Comparison of ENCODE assay signal across 1 cellular context in genomic region chr7:100629117-100629711, GRCh38.
TF ChIP-seq lines count a peak whose summit lies in the region.

No MANE protein-coding gene starts in this region.

TF ChIP-seq in A549, 52 proteins besides CTCF, POLR2A, EP300 and RAD21 (continued from another document):
- TF ChIP-seq BCL3 (IDR thresholded peaks at IDR 0.05), result no peak
- TF ChIP-seq PHF8 (IDR thresholded peaks at IDR 0.05; ENCODE audit: borderline replicate concordance, low read depth), result no peak
- no peak for TF ChIP-seq TFCP2L1 (CRISPR knock-in tag; IDR thresholded peaks at IDR 0.05)
- TF ChIP-seq MAFK (IDR thresholded peaks at IDR 0.05; ENCODE audit: partially characterized antibody), result no peak
- TF ChIP-seq POLR2AphosphoS2 (conservative IDR thresholded peaks at IDR 0.05; ENCODE audit: low read length), result no peak
- TF ChIP-seq MAX (IDR thresholded peaks at IDR 0.05), result no peak
- no peak for TF ChIP-seq CEBPB (IDR thresholded peaks at IDR 0.05)
- no peak for TF ChIP-seq EHF (CRISPR knock-in tag; IDR thresholded peaks at IDR 0.05)
- no peak for TF ChIP-seq JUN (IDR thresholded peaks at IDR 0.05)
